In the genomic region with DNA sequence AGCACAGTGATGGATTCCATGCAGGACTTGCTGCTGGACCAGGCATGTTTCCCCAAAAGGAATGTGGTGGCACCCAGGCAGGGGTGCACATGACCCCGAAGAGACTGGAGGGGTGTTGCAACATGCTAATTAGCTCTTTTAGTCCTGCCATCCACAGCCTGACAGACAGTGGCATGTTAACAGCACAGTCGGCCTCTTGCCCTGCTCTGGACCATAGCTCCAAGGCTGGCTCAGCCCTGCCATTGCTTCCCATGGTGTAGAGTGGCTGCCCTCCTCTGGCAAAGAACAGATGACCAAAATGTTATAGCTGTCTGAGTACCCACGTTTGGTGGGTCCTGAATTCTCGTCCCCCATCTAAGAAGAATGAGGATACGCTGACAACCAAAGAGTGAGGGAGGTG, we compare ENCODE assay signal across 33 cellular contexts.
"Had no signal": no experiment of that assay in that cellular context is flagged by ENCODE, and none has a peak within 500 bp of the region (broad histone marks: within the 10 kb centered on the region; RNA-seq: fewer than 3 reads in every experiment).

No MANE protein-coding gene starts in this region.

- H3K4me1 Mint-ChIP-seq: activated CD4-positive, alpha-beta T cell treated with anti-CD3 and anti-CD28 coated beads for 36 hours; activated CD4-positive, alpha-beta T cell treated with anti-CD3 and anti-CD28 coated beads, Interleukin-2, amount 10 ng/mL, durations not matched to agents 24 days and 14 days; activated naive CD4-positive, alpha-beta T cell treated with anti-CD3 and anti-CD28 coated beads, Interleukin-2, amount 10 ng/mL, durations not matched to agents 7 days and 5 days; activated naive CD8-positive, alpha-beta T cell treated with anti-CD3 and anti-CD28 coated beads, Interleukin-2, amount 10 ng/mL, durations not matched to agents 7 days and 5 days; T-helper 17 cell had no signal

- H3K27me3 Mint-ChIP-seq: activated CD4-positive, alpha-beta memory T cell treated with anti-CD3 and anti-CD28 coated beads for 36 hours; activated CD4-positive, alpha-beta T cell treated with anti-CD3 and anti-CD28 coated beads for 36 hours; activated CD4-positive, alpha-beta T cell treated with anti-CD3 and anti-CD28 coated beads, Interleukin-2, amount 10 ng/mL, durations not matched to agents 24 days and 14 days; activated naive CD4-positive, alpha-beta T cell treated with anti-CD3 and anti-CD28 coated beads, Interleukin-2, amount 10 ng/mL, durations not matched to agents 7 days and 5 days; activated naive CD8-positive, alpha-beta T cell treated with anti-CD3 and anti-CD28 coated beads, Interleukin-2, amount 10 ng/mL, durations not matched to agents 7 days and 5 days; activated T-cell treated with anti-CD3 and anti-CD28 coated beads, Interleukin-2, amount 50 U/mL, for 24 hours; brain; dendritic cell treated with granulocyte-macrophage colony-stimulating factor and Interleukin-4, amounts not matched to agents 40 ng/mL and 50 ng/mL, for 4 days; T-helper 17 cell had no signal

- H3K4me3 ChIP-seq: ascending aorta, breast epithelium, cardiac muscle cell, coronary artery, dorsolateral prefrontal cortex had no signal

- DNase-seq: activated CD4-positive, alpha-beta memory T cell treated with anti-CD3 and anti-CD28 coated beads for 36 hours; activated CD4-positive, alpha-beta T cell treated with anti-CD3 and anti-CD28 coated beads for 36 hours; activated CD4-positive, alpha-beta T cell treated with anti-CD3 and anti-CD28 coated beads, Interleukin-2, amount 10 ng/mL, durations not matched to agents 24 days and 14 days; activated CD4-positive, CD25-positive, alpha-beta regulatory T cell; activated CD4-positive, CD25-positive, alpha-beta regulatory T cell treated with anti-CD3 and anti-CD28 coated beads, Interleukin-2, amount 50 U/mL, for 72 hours; activated CD8-positive, alpha-beta memory T cell treated with anti-CD3 and anti-CD28 coated beads, Interleukin-2, amount 50 U/mL, for 48 hours; activated gamma-delta T cell; activated naive CD4-positive, alpha-beta T cell; activated naive CD4-positive, alpha-beta T cell treated with anti-CD3 and anti-CD28 coated beads, Interleukin-2, amount 10 ng/mL, durations not matched to agents 7 days and 5 days; activated naive CD8-positive, alpha-beta T cell treated with anti-CD3 and anti-CD28 coated beads, Interleukin-2, amount 10 ng/mL, durations not matched to agents 7 days and 5 days; activated T-cell treated with anti-CD3 and anti-CD28 coated beads for 4 hours; activated T-cell treated with anti-CD3 and anti-CD28 coated beads, Interleukin-2, amount 50 U/mL, for 24 hours; activated T-cell treated with anti-CD3 and anti-CD28 coated beads, Interleukin-2, amount 50 U/mL, for 72 hours; central memory CD4-positive, alpha-beta T cell; cerebellar nuclear complex; dorsolateral prefrontal cortex; effector memory CD4-positive, alpha-beta T cell; endodermal cell; foreskin fibroblast; head of caudate nucleus; T-helper 1 cell; T-helper 17 cell; T1000; WERI-Rb-1 had no signal

- H3K4me1 ChIP-seq: ascending aorta, breast epithelium had no signal

- H3K4me3 Mint-ChIP-seq: activated CD4-positive, alpha-beta memory T cell treated with anti-CD3 and anti-CD28 coated beads for 36 hours; activated CD4-positive, alpha-beta T cell treated with anti-CD3 and anti-CD28 coated beads for 36 hours; activated CD4-positive, alpha-beta T cell treated with anti-CD3 and anti-CD28 coated beads, Interleukin-2, amount 10 ng/mL, durations not matched to agents 24 days and 14 days; activated naive CD4-positive, alpha-beta T cell treated with anti-CD3 and anti-CD28 coated beads, Interleukin-2, amount 10 ng/mL, durations not matched to agents 7 days and 5 days; activated naive CD8-positive, alpha-beta T cell treated with anti-CD3 and anti-CD28 coated beads, Interleukin-2, amount 10 ng/mL, durations not matched to agents 7 days and 5 days; activated T-cell treated with anti-CD3 and anti-CD28 coated beads, Interleukin-2, amount 50 U/mL, for 24 hours; activated T-cell treated with anti-CD3 and anti-CD28 coated beads, Interleukin-2, amount 50 U/mL, for 72 hours; brain; dendritic cell treated with granulocyte-macrophage colony-stimulating factor and Interleukin-4, amounts not matched to agents 40 ng/mL and 50 ng/mL, for 4 days; endodermal cell; T-helper 17 cell; T-helper 2 cell treated with Interferon-gamma antibody and Interleukin-4, amounts not matched to agents 5 μg/mL and 100 μg/mL, for 36 hours had no signal

- H3K27ac ChIP-seq: ascending aorta, breast epithelium, cardiac muscle cell, coronary artery, dorsolateral prefrontal cortex, WERI-Rb-1 had no signal

- H3K9me3 ChIP-seq: ascending aorta, breast epithelium had no signal

- H3K36me3 Mint-ChIP-seq: activated CD4-positive, alpha-beta memory T cell treated with anti-CD3 and anti-CD28 coated beads for 36 hours; activated naive CD4-positive, alpha-beta T cell treated with anti-CD3 and anti-CD28 coated beads, Interleukin-2, amount 10 ng/mL, durations not matched to agents 7 days and 5 days; activated naive CD8-positive, alpha-beta T cell treated with anti-CD3 and anti-CD28 coated beads, Interleukin-2, amount 10 ng/mL, durations not matched to agents 7 days and 5 days; brain had no signal

- ATAC-seq: activated CD4-positive, alpha-beta T cell treated with anti-CD3 and anti-CD28 coated beads for 36 hours; activated naive CD4-positive, alpha-beta T cell treated with anti-CD3 and anti-CD28 coated beads, Interleukin-2, amount 50 U/mL, for 72 hours; activated T-cell treated with anti-CD3 and anti-CD28 coated beads, Interleukin-2, amount 50 U/mL, for 72 hours; esophagus mucosa; T-helper 17 cell had no signal

- H3K27me3 ChIP-seq: ascending aorta, breast epithelium, cardiac muscle cell, dorsolateral prefrontal cortex had no signal

- H3K27ac Mint-ChIP-seq: activated CD4-positive, alpha-beta memory T cell treated with anti-CD3 and anti-CD28 coated beads for 36 hours; activated CD4-positive, alpha-beta T cell treated with anti-CD3 and anti-CD28 coated beads for 36 hours; activated CD4-positive, alpha-beta T cell treated with anti-CD3 and anti-CD28 coated beads, Interleukin-2, amount 10 ng/mL, durations not matched to agents 24 days and 14 days; activated naive CD4-positive, alpha-beta T cell treated with anti-CD3 and anti-CD28 coated beads, Interleukin-2, amount 10 ng/mL, durations not matched to agents 7 days and 5 days; activated naive CD4-positive, alpha-beta T cell treated with anti-CD3 and anti-CD28 coated beads, Interleukin-2, amount 50 U/mL, for 72 hours; activated naive CD8-positive, alpha-beta T cell treated with anti-CD3 and anti-CD28 coated beads, Interleukin-2, amount 10 ng/mL, durations not matched to agents 7 days and 5 days; activated T-cell treated with anti-CD3 and anti-CD28 coated beads, Interleukin-2, amount 50 U/mL, for 24 hours; activated T-cell treated with anti-CD3 and anti-CD28 coated beads, Interleukin-2, amount 50 U/mL, for 72 hours; dendritic cell treated with granulocyte-macrophage colony-stimulating factor and Interleukin-4, amounts not matched to agents 40 ng/mL and 50 ng/mL, for 4 days; endodermal cell; T-helper 17 cell; T-helper 2 cell treated with Interferon-gamma antibody and Interleukin-4, amounts not matched to agents 5 μg/mL and 100 μg/mL, for 36 hours had no signal

- H3K36me3 ChIP-seq: ascending aorta, breast epithelium, cardiac muscle cell, WERI-Rb-1 had no signal

- H3K9me3 Mint-ChIP-seq: endodermal cell had no signal
